1 cellular context compared by ENCODE assay signal in the genomic region with DNA sequence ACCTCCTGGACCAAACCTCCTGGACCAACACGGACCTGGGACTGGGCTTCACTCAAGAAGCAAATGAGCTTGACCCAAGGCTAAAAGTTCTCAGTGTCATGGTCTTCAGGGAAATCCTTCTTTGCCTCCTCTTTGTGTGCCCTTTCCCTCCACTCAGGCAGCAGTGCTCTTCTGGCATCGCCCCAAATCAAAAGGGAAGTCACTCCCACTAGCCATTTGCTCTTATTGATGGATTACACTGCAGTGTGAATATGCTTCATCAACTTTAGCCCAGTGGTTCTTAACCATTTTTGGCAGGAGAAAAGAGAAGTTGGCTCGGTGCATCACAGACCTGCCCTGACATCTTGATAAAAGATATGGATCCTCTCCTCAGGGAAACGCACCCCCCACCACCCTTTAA.
TF ChIP-seq lines count a peak whose summit lies in the region.

No MANE protein-coding gene starts in this region.

TF ChIP-seq in K562, 482 proteins besides CTCF, POLR2A, EP300 and RAD21:
- TF ChIP-seq NCOA1 (IDR thresholded peaks at IDR 0.05; ENCODE audit: low read depth) (no peak), ESRRA (IDR thresholded peaks at IDR 0.05; ENCODE audit: borderline replicate concordance, low read depth) (no peak), RFX1 (IDR thresholded peaks at IDR 0.05) (no peak), ELF1 (tag; IDR thresholded peaks at IDR 0.05) (no peak), C11orf30 (IDR thresholded peaks at IDR 0.05; ENCODE audit: low read depth) (no peak), PBX2 (CRISPR knock-in tag; IDR thresholded peaks at IDR 0.05; ENCODE audit: low read depth) (no peak), PBX2 (tag; conservative IDR thresholded peaks at IDR 0.05; ENCODE audit: low read depth) (0 out of 2 replicates have a peak, but pooled peaks have one; percentile 19), MEIS2 (IDR thresholded peaks at IDR 0.05; ENCODE audit: partially characterized antibody) (peak; percentile 16), MBD2 (IDR thresholded peaks at IDR 0.05; ENCODE audit: borderline replicate concordance, low read depth) (no peak), ELF4 (CRISPR knock-in tag; IDR thresholded peaks at IDR 0.05) (no peak), NFIC (IDR thresholded peaks at IDR 0.05) (peak; percentile 55), SMAD2 (IDR thresholded peaks at IDR 0.05; ENCODE audit: low read depth, low read length) (no peak), MED1 (CRISPR knock-in tag; IDR thresholded peaks at IDR 0.05; ENCODE audit: borderline replicate concordance) (no peak)
- TF ChIP-seq, protein P1, sequence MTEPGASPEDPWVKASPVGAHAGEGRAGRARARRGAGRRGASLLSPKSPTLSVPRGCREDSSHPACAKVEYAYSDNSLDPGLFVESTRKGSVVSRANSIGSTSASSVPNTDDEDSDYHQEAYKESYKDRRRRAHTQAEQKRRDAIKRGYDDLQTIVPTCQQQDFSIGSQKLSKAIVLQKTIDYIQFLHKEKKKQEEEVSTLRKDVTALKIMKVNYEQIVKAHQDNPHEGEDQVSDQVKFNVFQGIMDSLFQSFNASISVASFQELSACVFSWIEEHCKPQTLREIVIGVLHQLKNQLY (CRISPR knock-in tag; conservative IDR thresholded peaks at IDR 0.05): no peak
- TF ChIP-seq, protein P2, sequence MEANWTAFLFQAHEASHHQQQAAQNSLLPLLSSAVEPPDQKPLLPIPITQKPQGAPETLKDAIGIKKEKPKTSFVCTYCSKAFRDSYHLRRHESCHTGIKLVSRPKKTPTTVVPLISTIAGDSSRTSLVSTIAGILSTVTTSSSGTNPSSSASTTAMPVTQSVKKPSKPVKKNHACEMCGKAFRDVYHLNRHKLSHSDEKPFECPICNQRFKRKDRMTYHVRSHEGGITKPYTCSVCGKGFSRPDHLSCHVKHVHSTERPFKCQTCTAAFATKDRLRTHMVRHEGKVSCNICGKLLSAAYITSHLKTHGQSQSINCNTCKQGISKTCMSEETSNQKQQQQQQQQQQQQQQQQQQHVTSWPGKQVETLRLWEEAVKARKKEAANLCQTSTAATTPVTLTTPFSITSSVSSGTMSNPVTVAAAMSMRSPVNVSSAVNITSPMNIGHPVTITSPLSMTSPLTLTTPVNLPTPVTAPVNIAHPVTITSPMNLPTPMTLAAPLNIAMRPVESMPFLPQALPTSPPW (CRISPR knock-in tag; IDR thresholded peaks at IDR 0.05): no peak
